In the genomic region with DNA sequence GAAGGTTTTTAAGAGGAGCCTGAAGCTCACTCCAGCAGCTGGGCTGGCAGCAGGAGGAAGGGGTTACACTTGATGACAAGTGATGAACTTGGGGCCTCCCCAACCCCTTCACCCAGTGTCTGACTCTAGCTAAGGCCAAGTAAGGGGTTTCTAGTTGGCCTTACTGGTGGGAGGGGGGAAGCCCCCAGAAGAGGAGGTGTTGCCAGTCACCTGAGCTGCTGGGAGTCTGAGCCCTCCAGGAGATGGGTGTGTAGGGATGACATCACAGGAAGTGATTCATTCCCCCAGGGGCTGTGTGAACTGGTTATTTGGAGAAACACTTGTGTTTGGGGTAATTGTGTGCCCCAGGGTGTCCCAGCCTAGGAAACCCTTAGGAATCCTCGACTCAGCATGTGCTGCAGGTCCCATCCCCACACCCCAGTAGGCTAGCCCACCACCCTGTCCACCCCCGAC, we compare ENCODE assay signal across 1 cellular context.
TF ChIP-seq lines count a peak whose summit lies in the region.

No MANE protein-coding gene starts in this region.

TF ChIP-seq in GM12878, 131 proteins besides CTCF, POLR2A, EP300 and RAD21 (continued from another document and continues in another):
- TF ChIP-seq, protein P1, sequence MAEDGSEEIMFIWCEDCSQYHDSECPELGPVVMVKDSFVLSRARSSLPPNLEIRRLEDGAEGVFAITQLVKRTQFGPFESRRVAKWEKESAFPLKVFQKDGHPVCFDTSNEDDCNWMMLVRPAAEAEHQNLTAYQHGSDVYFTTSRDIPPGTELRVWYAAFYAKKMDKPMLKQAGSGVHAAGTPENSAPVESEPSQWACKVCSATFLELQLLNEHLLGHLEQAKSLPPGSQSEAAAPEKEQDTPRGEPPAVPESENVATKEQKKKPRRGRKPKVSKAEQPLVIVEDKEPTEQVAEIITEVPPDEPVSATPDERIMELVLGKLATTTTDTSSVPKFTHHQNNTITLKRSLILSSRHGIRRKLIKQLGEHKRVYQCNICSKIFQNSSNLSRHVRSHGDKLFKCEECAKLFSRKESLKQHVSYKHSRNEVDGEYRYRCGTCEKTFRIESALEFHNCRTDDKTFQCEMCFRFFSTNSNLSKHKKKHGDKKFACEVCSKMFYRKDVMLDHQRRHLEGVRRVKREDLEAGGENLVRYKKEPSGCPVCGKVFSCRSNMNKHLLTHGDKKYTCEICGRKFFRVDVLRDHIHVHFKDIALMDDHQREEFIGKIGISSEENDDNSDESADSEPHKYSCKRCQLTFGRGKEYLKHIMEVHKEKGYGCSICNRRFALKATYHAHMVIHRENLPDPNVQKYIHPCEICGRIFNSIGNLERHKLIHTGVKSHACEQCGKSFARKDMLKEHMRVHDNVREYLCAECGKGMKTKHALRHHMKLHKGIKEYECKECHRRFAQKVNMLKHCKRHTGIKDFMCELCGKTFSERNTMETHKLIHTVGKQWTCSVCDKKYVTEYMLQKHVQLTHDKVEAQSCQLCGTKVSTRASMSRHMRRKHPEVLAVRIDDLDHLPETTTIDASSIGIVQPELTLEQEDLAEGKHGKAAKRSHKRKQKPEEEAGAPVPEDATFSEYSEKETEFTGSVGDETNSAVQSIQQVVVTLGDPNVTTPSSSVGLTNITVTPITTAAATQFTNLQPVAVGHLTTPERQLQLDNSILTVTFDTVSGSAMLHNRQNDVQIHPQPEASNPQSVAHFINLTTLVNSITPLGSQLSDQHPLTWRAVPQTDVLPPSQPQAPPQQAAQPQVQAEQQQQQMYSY (CRISPR knock-in tag; IDR thresholded peaks at IDR 0.05), result no peak
- TF ChIP-seq SMAD1 (IDR thresholded peaks at IDR 0.05; ENCODE audit: low read depth, partially characterized antibody), result no peak
- TF ChIP-seq HCFC1 (IDR thresholded peaks at IDR 0.05; ENCODE audit: low read length), result no peak
- TF ChIP-seq NFYA (IDR thresholded peaks at IDR 0.05; ENCODE audit: borderline replicate concordance, low read depth, low read length), result no peak
- TF ChIP-seq, protein P2, sequence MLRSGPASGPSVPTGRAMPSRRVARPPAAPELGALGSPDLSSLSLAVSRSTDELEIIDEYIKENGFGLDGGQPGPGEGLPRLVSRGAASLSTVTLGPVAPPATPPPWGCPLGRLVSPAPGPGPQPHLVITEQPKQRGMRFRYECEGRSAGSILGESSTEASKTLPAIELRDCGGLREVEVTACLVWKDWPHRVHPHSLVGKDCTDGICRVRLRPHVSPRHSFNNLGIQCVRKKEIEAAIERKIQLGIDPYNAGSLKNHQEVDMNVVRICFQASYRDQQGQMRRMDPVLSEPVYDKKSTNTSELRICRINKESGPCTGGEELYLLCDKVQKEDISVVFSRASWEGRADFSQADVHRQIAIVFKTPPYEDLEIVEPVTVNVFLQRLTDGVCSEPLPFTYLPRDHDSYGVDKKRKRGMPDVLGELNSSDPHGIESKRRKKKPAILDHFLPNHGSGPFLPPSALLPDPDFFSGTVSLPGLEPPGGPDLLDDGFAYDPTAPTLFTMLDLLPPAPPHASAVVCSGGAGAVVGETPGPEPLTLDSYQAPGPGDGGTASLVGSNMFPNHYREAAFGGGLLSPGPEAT (IDR thresholded peaks at IDR 0.05; ENCODE audit: low read depth), result peak; percentile 50; the same call in 1 of the 2 replicates
- no peak for TF ChIP-seq SUPT20H (IDR thresholded peaks at IDR 0.05; ENCODE audit: borderline replicate concordance, control insufficient read depth, low read depth, low read length)
- TF ChIP-seq CHD1 (IDR thresholded peaks at IDR 0.05; ENCODE audit: low read depth, low read length), result no peak
- peak; percentile 26 for TF ChIP-seq SP1 (IDR thresholded peaks at IDR 0.05; ENCODE audit: low read depth, low read length)
- TF ChIP-seq, protein P3, sequence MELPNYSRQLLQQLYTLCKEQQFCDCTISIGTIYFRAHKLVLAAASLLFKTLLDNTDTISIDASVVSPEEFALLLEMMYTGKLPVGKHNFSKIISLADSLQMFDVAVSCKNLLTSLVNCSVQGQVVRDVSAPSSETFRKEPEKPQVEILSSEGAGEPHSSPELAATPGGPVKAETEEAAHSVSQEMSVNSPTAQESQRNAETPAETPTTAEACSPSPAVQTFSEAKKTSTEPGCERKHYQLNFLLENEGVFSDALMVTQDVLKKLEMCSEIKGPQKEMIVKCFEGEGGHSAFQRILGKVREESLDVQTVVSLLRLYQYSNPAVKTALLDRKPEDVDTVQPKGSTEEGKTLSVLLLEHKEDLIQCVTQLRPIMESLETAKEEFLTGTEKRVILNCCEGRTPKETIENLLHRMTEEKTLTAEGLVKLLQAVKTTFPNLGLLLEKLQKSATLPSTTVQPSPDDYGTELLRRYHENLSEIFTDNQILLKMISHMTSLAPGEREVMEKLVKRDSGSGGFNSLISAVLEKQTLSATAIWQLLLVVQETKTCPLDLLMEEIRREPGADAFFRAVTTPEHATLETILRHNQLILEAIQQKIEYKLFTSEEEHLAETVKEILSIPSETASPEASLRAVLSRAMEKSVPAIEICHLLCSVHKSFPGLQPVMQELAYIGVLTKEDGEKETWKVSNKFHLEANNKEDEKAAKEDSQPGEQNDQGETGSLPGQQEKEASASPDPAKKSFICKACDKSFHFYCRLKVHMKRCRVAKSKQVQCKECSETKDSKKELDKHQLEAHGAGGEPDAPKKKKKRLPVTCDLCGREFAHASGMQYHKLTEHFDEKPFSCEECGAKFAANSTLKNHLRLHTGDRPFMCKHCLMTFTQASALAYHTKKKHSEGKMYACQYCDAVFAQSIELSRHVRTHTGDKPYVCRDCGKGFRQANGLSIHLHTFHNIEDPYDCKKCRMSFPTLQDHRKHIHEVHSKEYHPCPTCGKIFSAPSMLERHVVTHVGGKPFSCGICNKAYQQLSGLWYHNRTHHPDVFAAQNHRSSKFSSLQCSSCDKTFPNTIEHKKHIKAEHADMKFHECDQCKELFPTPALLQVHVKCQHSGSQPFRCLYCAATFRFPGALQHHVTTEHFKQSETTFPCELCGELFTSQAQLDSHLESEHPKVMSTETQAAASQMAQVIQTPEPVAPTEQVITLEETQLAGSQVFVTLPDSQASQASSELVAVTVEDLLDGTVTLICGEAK (IDR thresholded peaks at IDR 0.05; ENCODE audit: borderline replicate concordance), result no peak
- no peak for TF ChIP-seq TCF7 (IDR thresholded peaks at IDR 0.05; ENCODE audit: borderline replicate concordance)
- TF ChIP-seq, protein P4, sequence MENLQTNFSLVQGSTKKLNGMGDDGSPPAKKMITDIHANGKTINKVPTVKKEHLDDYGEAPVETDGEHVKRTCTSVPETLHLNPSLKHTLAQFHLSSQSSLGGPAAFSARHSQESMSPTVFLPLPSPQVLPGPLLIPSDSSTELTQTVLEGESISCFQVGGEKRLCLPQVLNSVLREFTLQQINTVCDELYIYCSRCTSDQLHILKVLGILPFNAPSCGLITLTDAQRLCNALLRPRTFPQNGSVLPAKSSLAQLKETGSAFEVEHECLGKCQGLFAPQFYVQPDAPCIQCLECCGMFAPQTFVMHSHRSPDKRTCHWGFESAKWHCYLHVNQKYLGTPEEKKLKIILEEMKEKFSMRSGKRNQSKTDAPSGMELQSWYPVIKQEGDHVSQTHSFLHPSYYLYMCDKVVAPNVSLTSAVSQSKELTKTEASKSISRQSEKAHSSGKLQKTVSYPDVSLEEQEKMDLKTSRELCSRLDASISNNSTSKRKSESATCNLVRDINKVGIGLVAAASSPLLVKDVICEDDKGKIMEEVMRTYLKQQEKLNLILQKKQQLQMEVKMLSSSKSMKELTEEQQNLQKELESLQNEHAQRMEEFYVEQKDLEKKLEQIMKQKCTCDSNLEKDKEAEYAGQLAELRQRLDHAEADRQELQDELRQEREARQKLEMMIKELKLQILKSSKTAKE (IDR thresholded peaks at IDR 0.05; ENCODE audit: low read depth, poor library complexity, severe bottlenecking), result peak; percentile 56
- no peak for TF ChIP-seq WRNIP1 (IDR thresholded peaks at IDR 0.05; ENCODE audit: borderline replicate concordance, low read depth, low read length)
- TF ChIP-seq IRF4 (IDR thresholded peaks at IDR 0.05; ENCODE audit: low read depth, low read length), result no peak
- no peak for TF ChIP-seq MYC (IDR thresholded peaks at IDR 0.05; ENCODE audit: insufficient read depth, insufficient read length, insufficient replicate concordance, low read length, severe bottlenecking)
- no peak for TF ChIP-seq MXI1 (IDR thresholded peaks at IDR 0.05; ENCODE audit: low read depth, low read length)
- no peak for TF ChIP-seq SMAD5 (IDR thresholded peaks at IDR 0.05; ENCODE audit: low read depth)
- no peak for TF ChIP-seq KLF5 (IDR thresholded peaks at IDR 0.05; ENCODE audit: partially characterized antibody)
- peak; percentile 91 to 93 for TF ChIP-seq BHLHE40 (IDR thresholded peaks at IDR 0.05; ENCODE audit: borderline replicate concordance in 1 of 2, low read depth in 2 of 2, low read length in 1 of 2)
- TF ChIP-seq SMC3 (IDR thresholded peaks at IDR 0.05; ENCODE audit: borderline replicate concordance, low read length), result no peak
- no peak for TF ChIP-seq TBL1XR1 (IDR thresholded peaks at IDR 0.05; ENCODE audit: low read depth, low read length)
- TF ChIP-seq ZNF24 (IDR thresholded peaks at IDR 0.05), result no peak
- TF ChIP-seq SMARCA5 (IDR thresholded peaks at IDR 0.05), result no peak
- TF ChIP-seq TARDBP (IDR thresholded peaks at IDR 0.05; ENCODE audit: borderline replicate concordance), result no peak
- no peak for TF ChIP-seq CHD2 (IDR thresholded peaks at IDR 0.05; ENCODE audit: borderline replicate concordance, low read depth, low read length)
- TF ChIP-seq PAX5 (IDR thresholded peaks at IDR 0.05; ENCODE audit: borderline replicate concordance, low read depth, low read length), result no peak
- TF ChIP-seq CBX3 (IDR thresholded peaks at IDR 0.05; ENCODE audit: borderline replicate concordance, low read depth), result no peak
- TF ChIP-seq MEF2A (IDR thresholded peaks at IDR 0.05; ENCODE audit: insufficient read depth, low read depth, low read length), result no peak
- no peak for TF ChIP-seq HDAC2 (IDR thresholded peaks at IDR 0.05)
- peak; percentile 79 for TF ChIP-seq JUNB (IDR thresholded peaks at IDR 0.05)
- no peak for TF ChIP-seq LARP7 (IDR thresholded peaks at IDR 0.05)
- no peak for TF ChIP-seq NR2C2 (IDR thresholded peaks at IDR 0.05; ENCODE audit: borderline replicate concordance, control insufficient read depth, insufficient read length, low read depth)
- no peak for TF ChIP-seq EZH2 (IDR thresholded peaks at IDR 0.05; ENCODE audit: borderline replicate concordance, control insufficient read depth, low read depth, low read length)
- no peak for TF ChIP-seq BMI1 (IDR thresholded peaks at IDR 0.05; ENCODE audit: borderline replicate concordance)
- peak; percentile 41; the same call in 1 of the 2 replicates for TF ChIP-seq RUNX3 (IDR thresholded peaks at IDR 0.05; ENCODE audit: low read length)
- 0 out of 4 replicates have a peak, but pooled peaks of 1 of the 2 experiments have one; percentile 12 for TF ChIP-seq SRF (IDR thresholded peaks at IDR 0.05; ENCODE audit: low read depth in 2 of 2, low read length in 2 of 2)
- TF ChIP-seq, protein P5, sequence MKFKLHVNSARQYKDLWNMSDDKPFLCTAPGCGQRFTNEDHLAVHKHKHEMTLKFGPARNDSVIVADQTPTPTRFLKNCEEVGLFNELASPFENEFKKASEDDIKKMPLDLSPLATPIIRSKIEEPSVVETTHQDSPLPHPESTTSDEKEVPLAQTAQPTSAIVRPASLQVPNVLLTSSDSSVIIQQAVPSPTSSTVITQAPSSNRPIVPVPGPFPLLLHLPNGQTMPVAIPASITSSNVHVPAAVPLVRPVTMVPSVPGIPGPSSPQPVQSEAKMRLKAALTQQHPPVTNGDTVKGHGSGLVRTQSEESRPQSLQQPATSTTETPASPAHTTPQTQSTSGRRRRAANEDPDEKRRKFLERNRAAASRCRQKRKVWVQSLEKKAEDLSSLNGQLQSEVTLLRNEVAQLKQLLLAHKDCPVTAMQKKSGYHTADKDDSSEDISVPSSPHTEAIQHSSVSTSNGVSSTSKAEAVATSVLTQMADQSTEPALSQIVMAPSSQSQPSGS (IDR thresholded peaks at IDR 0.05; ENCODE audit: low read length), result peak; percentile 60; the same call in 1 of the 2 replicates
- TF ChIP-seq, protein P6, sequence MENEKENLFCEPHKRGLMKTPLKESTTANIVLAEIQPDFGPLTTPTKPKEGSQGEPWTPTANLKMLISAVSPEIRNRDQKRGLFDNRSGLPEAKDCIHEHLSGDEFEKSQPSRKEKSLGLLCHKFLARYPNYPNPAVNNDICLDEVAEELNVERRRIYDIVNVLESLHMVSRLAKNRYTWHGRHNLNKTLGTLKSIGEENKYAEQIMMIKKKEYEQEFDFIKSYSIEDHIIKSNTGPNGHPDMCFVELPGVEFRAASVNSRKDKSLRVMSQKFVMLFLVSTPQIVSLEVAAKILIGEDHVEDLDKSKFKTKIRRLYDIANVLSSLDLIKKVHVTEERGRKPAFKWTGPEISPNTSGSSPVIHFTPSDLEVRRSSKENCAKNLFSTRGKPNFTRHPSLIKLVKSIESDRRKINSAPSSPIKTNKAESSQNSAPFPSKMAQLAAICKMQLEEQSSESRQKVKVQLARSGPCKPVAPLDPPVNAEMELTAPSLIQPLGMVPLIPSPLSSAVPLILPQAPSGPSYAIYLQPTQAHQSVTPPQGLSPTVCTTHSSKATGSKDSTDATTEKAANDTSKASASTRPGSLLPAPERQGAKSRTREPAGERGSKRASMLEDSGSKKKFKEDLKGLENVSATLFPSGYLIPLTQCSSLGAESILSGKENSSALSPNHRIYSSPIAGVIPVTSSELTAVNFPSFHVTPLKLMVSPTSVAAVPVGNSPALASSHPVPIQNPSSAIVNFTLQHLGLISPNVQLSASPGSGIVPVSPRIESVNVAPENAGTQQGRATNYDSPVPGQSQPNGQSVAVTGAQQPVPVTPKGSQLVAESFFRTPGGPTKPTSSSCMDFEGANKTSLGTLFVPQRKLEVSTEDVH (IDR thresholded peaks at IDR 0.05; ENCODE audit: low read depth, partially characterized antibody), result no peak
- no peak for TF ChIP-seq PAX8 (IDR thresholded peaks at IDR 0.05)
- no peak for TF ChIP-seq STAT1 (conservative IDR thresholded peaks at IDR 0.05)
- TF ChIP-seq ATF7 (IDR thresholded peaks at IDR 0.05; ENCODE audit: low read depth), result peak; percentile 97
- TF ChIP-seq POLR2AphosphoS2 (IDR thresholded peaks at IDR 0.05; ENCODE audit: low read depth, low read length), result no peak
- TF ChIP-seq, protein P7, sequence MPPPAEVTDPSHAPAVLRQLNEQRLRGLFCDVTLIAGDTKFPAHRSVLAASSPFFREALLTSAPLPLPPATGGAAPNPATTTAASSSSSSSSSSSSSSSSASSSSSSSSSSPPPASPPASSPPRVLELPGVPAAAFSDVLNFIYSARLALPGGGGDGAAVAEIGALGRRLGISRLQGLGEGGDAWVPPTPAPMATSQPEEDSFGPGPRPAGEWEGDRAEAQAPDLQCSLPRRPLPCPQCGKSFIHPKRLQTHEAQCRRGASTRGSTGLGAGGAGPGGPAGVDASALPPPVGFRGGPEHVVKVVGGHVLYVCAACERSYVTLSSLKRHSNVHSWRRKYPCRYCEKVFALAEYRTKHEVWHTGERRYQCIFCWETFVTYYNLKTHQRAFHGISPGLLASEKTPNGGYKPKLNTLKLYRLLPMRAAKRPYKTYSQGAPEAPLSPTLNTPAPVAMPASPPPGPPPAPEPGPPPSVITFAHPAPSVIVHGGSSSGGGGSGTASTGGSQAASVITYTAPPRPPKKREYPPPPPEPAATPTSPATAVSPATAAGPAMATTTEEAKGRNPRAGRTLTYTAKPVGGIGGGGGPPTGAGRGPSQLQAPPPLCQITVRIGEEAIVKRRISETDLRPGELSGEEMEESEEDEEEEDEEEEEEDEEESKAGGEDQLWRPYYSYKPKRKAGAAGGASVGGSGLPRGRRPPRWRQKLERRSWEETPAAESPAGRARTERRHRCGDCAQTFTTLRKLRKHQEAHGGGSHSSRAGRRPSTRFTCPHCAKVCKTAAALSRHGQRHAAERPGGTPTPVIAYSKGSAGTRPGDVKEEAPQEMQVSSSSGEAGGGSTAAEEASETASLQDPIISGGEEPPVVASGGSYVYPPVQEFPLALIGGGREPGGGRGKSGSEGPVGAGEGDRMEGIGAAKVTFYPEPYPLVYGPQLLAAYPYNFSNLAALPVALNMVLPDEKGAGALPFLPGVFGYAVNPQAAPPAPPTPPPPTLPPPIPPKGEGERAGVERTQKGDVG (CRISPR knock-in tag; IDR thresholded peaks at IDR 0.05), result no peak
